17 cellular contexts compared by ENCODE assay signal in the genomic region with DNA sequence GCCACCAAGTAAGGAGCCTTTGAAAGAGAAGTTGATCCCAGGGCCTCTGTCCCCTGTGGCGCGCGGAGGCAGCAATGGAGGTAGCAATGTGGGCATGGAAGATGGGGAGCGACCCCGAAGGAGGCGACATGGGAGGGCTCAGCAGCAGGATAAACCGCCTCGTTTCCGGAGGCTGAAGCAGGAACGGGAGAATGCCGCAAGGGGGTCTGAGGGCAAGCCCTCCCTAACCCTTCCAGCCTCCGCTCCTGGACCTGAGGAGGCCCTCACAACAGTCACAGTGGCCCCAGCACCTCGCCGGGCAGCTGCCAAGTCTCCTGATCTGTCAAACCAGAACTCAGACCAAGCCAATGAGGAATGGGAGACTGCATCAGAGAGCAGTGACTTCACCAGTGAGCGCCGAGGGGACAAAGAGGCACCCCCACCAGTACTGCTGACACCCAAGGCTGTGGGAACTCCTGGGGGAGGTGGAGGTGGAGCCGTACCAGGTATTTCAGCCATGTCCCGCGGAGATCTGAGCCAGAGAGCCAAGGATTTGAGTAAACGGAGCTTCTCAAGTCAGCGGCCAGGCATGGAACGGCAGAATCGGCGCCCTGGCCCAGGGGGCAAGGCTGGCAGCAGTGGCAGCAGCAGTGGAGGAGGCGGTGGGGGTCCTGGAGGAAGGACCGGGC. TPM values are rescaled to one million over a fixed set of nuclear protein-coding genes. Genes with fewer than 3 reads are reported as not detected.
DNase-seq lines count a peak whose midpoint lies in the region; ATAC-seq and TF ChIP-seq lines count a peak whose summit lies in the region.
"Had no signal": no experiment of that assay in that cellular context is flagged by ENCODE, and none has a peak within 500 bp of the region (broad histone marks: within the 10 kb centered on the region; RNA-seq: fewer than 3 reads in every experiment).

No MANE protein-coding gene starts in this region.

- H3K4me3 Mint-ChIP-seq in T-helper 2 cell treated with Interferon-gamma antibody and Interleukin-4, amounts not matched to agents 5 μg/mL and 100 μg/mL, for 36 hours: no peak overlapping the region
- H3K4me3 Mint-ChIP-seq in WTC11 (no peak overlapping the region), nephron progenitor cell (no peak overlapping the region)
- H3K4me3 Mint-ChIP-seq: CD4-positive, alpha-beta T cell; IgD-negative memory B cell; memory B cell had no signal

- peak overlapping the region; percentile 57 for H3K27ac Mint-ChIP-seq in T-helper 2 cell treated with Interferon-gamma antibody and Interleukin-4, amounts not matched to agents 5 μg/mL and 100 μg/mL, for 36 hours
- H3K27ac Mint-ChIP-seq in WTC11 (peak overlapping the region; percentile 82), nephron progenitor cell (peak overlapping the region; percentile 96)
- H3K27ac Mint-ChIP-seq: CD4-positive, alpha-beta T cell; memory B cell had no signal

- H3K9me3 Mint-ChIP-seq in T-helper 2 cell treated with Interferon-gamma antibody and Interleukin-4, amounts not matched to agents 5 μg/mL and 100 μg/mL, for 36 hours: no peaks in the 10 kb centered on the region
- H3K9me3 Mint-ChIP-seq in WTC11: no peaks in the 10 kb centered on the region
- no peaks in the 10 kb centered on the region for H3K9me3 Mint-ChIP-seq in nephron progenitor cell
- H3K9me3 Mint-ChIP-seq: CD4-positive, alpha-beta T cell; IgD-negative memory B cell; memory B cell had no signal

- POLR2A ChIA-PET in WTC11 (lab: Charles Lee): interaction anchor here (0.6 kb wide), 1 partner anchor 19 kb away, joined by 4 read pairs; no protein-coding TSS in a partner anchor

- H3K27me3 Mint-ChIP-seq in T-helper 2 cell treated with Interferon-gamma antibody and Interleukin-4, amounts not matched to agents 5 μg/mL and 100 μg/mL, for 36 hours (ENCODE audit: low read depth): no peaks in the 10 kb centered on the region
- H3K27me3 Mint-ChIP-seq in WTC11 (ENCODE audit: low read depth) (no peaks in the 10 kb centered on the region; the same call in 1 of the 2 replicates), nephron progenitor cell (ENCODE audit: low read depth, poor library complexity) (peaks cover 3% of the 10 kb centered on the region)
- H3K27me3 Mint-ChIP-seq: CD4-positive, alpha-beta T cell; IgD-negative memory B cell; memory B cell had no signal

- in situ Hi-C loops in GM13976 (cut with MboI; ENCODE audit: low sequenced_read_pairs, unreplicated experiment): no loop called here

- TF ChIP-seq CTCF in WTC11 (IDR thresholded peaks at IDR 0.05) (no peak), nephron progenitor cell (IDR thresholded peaks at IDR 0.05) (no peak), GM13976 (IDR thresholded peaks at IDR 0.05; ENCODE audit: borderline replicate concordance, control extremely low read depth, extremely low read depth, insufficient read depth, missing control alignments) (no peak)

- peaks cover 70% of the 10 kb centered on the region for H3K36me3 Mint-ChIP-seq in T-helper 2 cell treated with Interferon-gamma antibody and Interleukin-4, amounts not matched to agents 5 μg/mL and 100 μg/mL, for 36 hours (ENCODE audit: low read depth)
- H3K36me3 Mint-ChIP-seq in WTC11 (peaks cover 92% of the 10 kb centered on the region), nephron progenitor cell (ENCODE audit: low read depth) (peaks cover 82% of the 10 kb centered on the region)

- no peak for ATAC-seq in GM18505 (IDR thresholded peaks at IDR 0.05; ENCODE audit: unreplicated experiment)
- no peak for ATAC-seq in WTC11

- DNase-seq in T-helper 2 cell treated with Interferon-gamma antibody and Interleukin-4, amounts not matched to agents 5 μg/mL and 100 μg/mL, for 36 hours (ENCODE audit: low spot score): no peak
- DNase-seq in T-helper 2 cell (no peak), WTC11 (ENCODE audit: low spot score) (no peak), nephron progenitor cell (no peak), NOMO-1 (lab: John Stamatoyannopoulos, UW; ENCODE audit: unreplicated experiment in 2 of 2) (no peak), HT-29 (ENCODE audit: low spot score) (no peak), GM13976 (ENCODE audit: low spot score) (no peak)
- DNase-seq: activated CD4-positive, alpha-beta T cell treated with anti-CD3 and anti-CD28 coated beads for 1 hour; CD4-positive, alpha-beta T cell; NCI-H774; stimulated activated CD4-positive, alpha-beta T cell treated with anti-CD3 and anti-CD28 coated beads, Interleukin-2, amount 100 ng/mL, for 48 hours; stimulated activated CD8-positive, alpha-beta memory T cell treated with anti-CD3 and anti-CD28 coated beads, Interleukin-4, amount 100 ng/mL, for 48 hours had no signal

- TF ChIP-seq POLR2A in GM18505 (IDR thresholded peaks at IDR 0.05; ENCODE audit: borderline replicate concordance, extremely low read depth, insufficient read depth, insufficient read length): peak; percentile 13

- CTCF ChIA-PET in WTC11 (lab: Charles Lee): no interaction called here

- peaks cover 1% of the 10 kb centered on the region for H3K4me1 Mint-ChIP-seq in T-helper 2 cell treated with Interferon-gamma antibody and Interleukin-4, amounts not matched to agents 5 μg/mL and 100 μg/mL, for 36 hours (ENCODE audit: low read depth)
- H3K4me1 Mint-ChIP-seq in WTC11: no peaks in the 10 kb centered on the region
- H3K4me1 Mint-ChIP-seq in nephron progenitor cell: peaks cover 5% of the 10 kb centered on the region
- H3K4me1 Mint-ChIP-seq: IgD-negative memory B cell had no signal

TF ChIP-seq in WTC11, 78 proteins besides CTCF, POLR2A, EP300 and RAD21:
- TF ChIP-seq ZNF396 (CRISPR knock-in tag; IDR thresholded peaks at IDR 0.05; ENCODE audit: borderline replicate concordance) (no peak), FOXK1 (CRISPR knock-in tag; IDR thresholded peaks at IDR 0.05) (0 out of 2 replicates have a peak, but pooled peaks have one; percentile 32), FOXP1 (CRISPR knock-in tag; IDR thresholded peaks at IDR 0.05; ENCODE audit: borderline replicate concordance) (peak; percentile 38; the same call in 1 of the 2 replicates)

RNA-seq across cellular contexts. Expression of a gene that starts 11.9 kb away (rescaled TPM):
- total RNA-seq in WTC11 (2021): 372 to 381 TPM (median 373 TPM) in 3 replicates
- total RNA-seq in HT-29 (2014; rRNA removed; shearing (Covaris generic)): 128 and 172 TPM in 2 replicates

RNA-seq across cellular contexts. Expression of a gene that starts 17.4 kb away (rescaled TPM):
- total RNA-seq in WTC11 (2021): 5.4 to 8.5 TPM (median 7.1 TPM) in 3 replicates
- not detected in 2 replicates for total RNA-seq in HT-29 (2014; rRNA removed; shearing (Covaris generic))
- total RNA-seq: A172, Daoy had no signal

RNA-seq across cellular contexts. Expression of a gene that starts 20.0 kb away (rescaled TPM):
- 366 to 410 TPM (median 396 TPM) in 3 replicates for total RNA-seq in WTC11 (2021)
- 307 and 336 TPM in 2 replicates for total RNA-seq in HT-29 (2014; rRNA removed; shearing (Covaris generic))

RNA-seq across cellular contexts. Expression of a gene that starts 23.3 kb away (rescaled TPM):
- total RNA-seq in WTC11 (2021): 3.5 to 4.6 TPM (median 4.3 TPM) in 3 replicates
- total RNA-seq in HT-29 (2014; rRNA removed; shearing (Covaris generic)): 1.8 and 4.2 TPM in 2 replicates

RNA-seq across cellular contexts. Expression of a gene that starts 28.2 kb away (rescaled TPM):
- 14.0 to 16.3 TPM (median 14.3 TPM) in 3 replicates for total RNA-seq in WTC11 (2021)
- 24.7 and 29.1 TPM in 2 replicates for total RNA-seq in HT-29 (2014; rRNA removed; shearing (Covaris generic))
